17 cellular contexts compared by ENCODE assay signal in genomic region chr18:76484749-76485387, GRCh38. TPM values are rescaled to one million over a fixed set of nuclear protein-coding genes. Genes with fewer than 3 reads are reported as not detected.
DNase-seq lines count a peak whose midpoint lies in the region; ATAC-seq and TF ChIP-seq lines count a peak whose summit lies in the region.
"Had no signal": no experiment of that assay in that cellular context is flagged by ENCODE, and none has a peak within 500 bp of the region (broad histone marks: within the 10 kb centered on the region; RNA-seq: fewer than 3 reads in every experiment).

No MANE protein-coding gene starts in this region.

- H3K4me3 Mint-ChIP-seq in T-cell, result no peak overlapping the region
- H3K4me3 Mint-ChIP-seq: GM23338 had no signal

- peak overlapping the region; percentile 24 for H3K27ac ChIP-seq in HL-60 (replicated peaks)
- peak overlapping the region; percentile 91 for H3K27ac ChIP-seq in neutrophil
- H3K27ac ChIP-seq: cardiac muscle cell, psoas muscle, SK-N-MC had no signal

- no peak overlapping the region for H3K27ac Mint-ChIP-seq in T-cell
- H3K27ac Mint-ChIP-seq: activated T-helper 2 cell treated with anti-CD3 and anti-CD28 coated beads, Interferon-gamma antibody, Interleukin-2, Interleukin-4, amounts not matched to agents 10 μg/mL and 5 μg/mL and 100 μg/mL, durations not matched to agents 14 hours and 24 hours and 36 hours; GM23338 had no signal

- peaks cover 26 to 37% (median 26%) of the 10 kb centered on the region in 3 donors for H3K4me1 Mint-ChIP-seq in T-cell

- H3K4me3 ChIP-seq in HL-60 (replicated peaks; ENCODE audit: insufficient read depth, low read length), result no peak overlapping the region
- peak overlapping the region in 1 of 2 experiments; percentile 11 for H3K4me3 ChIP-seq in neutrophil (ENCODE audit: low read depth in 1 of 2, low read length in 1 of 2)
- H3K4me3 ChIP-seq in foreskin fibroblast (ENCODE audit: low read depth in 1 of 2, low read length in 2 of 2), result no peak overlapping the region
- H3K4me3 ChIP-seq: cardiac muscle cell, GM23338, psoas muscle, SK-N-MC had no signal

- H3K4me1 ChIP-seq in neutrophil (ENCODE audit: control insufficient read depth in 1 of 2, insufficient read depth in 1 of 2, low read depth in 1 of 2, low read length in 1 of 2), result peaks cover 100% of the 10 kb centered on the region in 2 experiments

- TF ChIP-seq CTCF in HL-60 (IDR thresholded peaks at IDR 0.05; ENCODE audit: insufficient read depth, low read length), result no peak
- no peak for TF ChIP-seq CTCF in neutrophil (IDR thresholded peaks at IDR 0.05)
- no peak for TF ChIP-seq CTCF in foreskin fibroblast (IDR thresholded peaks at IDR 0.05; ENCODE audit: low read depth, low read length)

- no peaks in the 10 kb centered on the region for H3K9me3 Mint-ChIP-seq in T-cell
- H3K9me3 Mint-ChIP-seq: activated T-helper 2 cell treated with anti-CD3 and anti-CD28 coated beads, Interferon-gamma antibody, Interleukin-2, Interleukin-4, amounts not matched to agents 10 μg/mL and 5 μg/mL and 100 μg/mL, durations not matched to agents 14 hours and 24 hours and 36 hours; GM23338 had no signal

- CTCF ChIA-PET in T-cell (lab: Charles Lee), result no interaction called here

- DNase-seq in HL-60 (ENCODE audit: low read depth in 1 of 2, low spot score in 1 of 2) (no peak), GDM1 (lab: John Stamatoyannopoulos, UW) (no peak), T-cell (no peak), foreskin fibroblast (no peak)
- no peak for DNase-seq in effector CD8-positive, alpha-beta T cell (lab: John Stamatoyannopoulos, UW)
- DNase-seq: mesendoderm; NCI-H774; psoas muscle; stimulated activated CD4-positive, alpha-beta T cell treated with anti-CD3 and anti-CD28 coated beads, Interleukin-1b, Interleukin-23, amount 100 ng/mL, for 48 hours; stimulated activated naive CD8-positive, alpha-beta T cell treated with anti-CD3 and anti-CD28 coated beads, Interleukin-15, Interleukin-2, amounts not matched to agents 100 U/mL and 50 U/mL, for 24 hours had no signal

- POLR2A ChIA-PET in T-cell (lab: Charles Lee), result no interaction called here

- ATAC-seq in GM18861 (IDR thresholded peaks at IDR 0.05; ENCODE audit: unreplicated experiment) (peak; percentile 80), HG02678 (IDR thresholded peaks at IDR 0.05; ENCODE audit: unreplicated experiment) (peak; percentile 72), T-cell (replicated peaks in 1 of 4) (no peak)
- ATAC-seq: GM23338; psoas muscle; stimulated activated naive CD8-positive, alpha-beta T cell treated with anti-CD3 and anti-CD28 coated beads, Interleukin-15, Interleukin-2, amounts not matched to agents 100 U/mL and 50 U/mL, for 24 hours had no signal

- no peaks in the 10 kb centered on the region for H3K36me3 Mint-ChIP-seq in T-cell

- peaks cover 18% of the 10 kb centered on the region for H3K36me3 ChIP-seq in neutrophil
- H3K36me3 ChIP-seq: cardiac muscle cell had no signal

- H3K27me3 Mint-ChIP-seq in T-cell, result peaks cover 0 to 14% of the 10 kb centered on the region in 2 donors

- H3K9me3 ChIP-seq in neutrophil, result no peaks in the 10 kb centered on the region
- H3K9me3 ChIP-seq: psoas muscle had no signal

- H3K27me3 ChIP-seq in HL-60 (ENCODE audit: insufficient read depth, poor library complexity, severe bottlenecking), result no peaks in the 10 kb centered on the region
- H3K27me3 ChIP-seq in neutrophil, result no peaks in the 10 kb centered on the region
- H3K27me3 ChIP-seq: cardiac muscle cell had no signal

RNA-seq across cellular contexts. Expression of gene ZNF516, which starts 10.2 kb away (rescaled TPM):
- total RNA-seq in T-cell, result 10 to 100 TPM; 22.0 to 31.8 (median 25.7) TPM

Comparison
In these comparisons a context has a peak if more than half of its experiments do, and no peak if none do; other contexts are left out.
1. ATAC-seq: peak in GM18861 (single experiment) and HG02678 (single experiment); none in T-cell (0 of 4).